ENCODE assay signal across 9 cellular contexts in the genomic region with DNA sequence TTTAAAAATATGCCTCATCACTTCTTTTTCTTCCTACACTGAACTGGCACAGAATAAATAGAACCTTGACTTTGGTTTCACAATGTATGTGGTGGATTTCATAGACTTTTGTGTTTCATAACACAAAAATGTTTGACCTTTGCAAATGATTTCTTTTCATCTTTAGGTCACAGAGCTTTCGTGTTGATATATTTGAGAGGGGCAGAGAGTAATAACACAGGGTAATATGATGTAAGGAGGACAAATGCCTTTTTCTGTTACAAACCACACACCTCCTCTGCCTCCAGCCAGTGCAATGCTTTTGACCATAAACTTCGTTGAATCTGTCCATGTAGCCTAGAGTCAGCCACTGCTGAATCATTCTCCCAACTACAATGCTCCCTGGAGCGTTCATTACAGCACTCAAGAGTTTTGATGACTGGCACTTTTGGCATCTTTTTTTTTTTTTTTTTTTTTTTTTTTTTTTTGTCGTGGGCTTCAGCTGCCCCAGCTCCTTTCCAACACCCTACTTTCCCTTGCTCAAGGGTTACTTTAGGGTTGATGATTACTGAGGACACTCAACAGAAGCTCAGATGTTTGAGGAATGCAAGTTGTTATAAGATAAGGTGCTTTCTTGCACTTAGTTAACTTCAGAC. TPM values are rescaled to one million over a fixed set of nuclear protein-coding genes. Genes with fewer than 3 reads are reported as not detected.
A peak's percentile ranks its signal among the peaks of the same experiment; 100 is the strongest.
DNase-seq lines count a peak whose midpoint lies in the region; ATAC-seq, FAIRE-seq and TF ChIP-seq lines count a peak whose summit lies in the region.
"Had no signal": no experiment of that assay in that cellular context is flagged by ENCODE, and none has a peak within 500 bp of the region (broad histone marks: within the 10 kb centered on the region; RNA-seq: fewer than 3 reads in every experiment).

No MANE protein-coding gene starts in this region.

- H3K27ac ChIP-seq in HepG2 (ENCODE audit: extremely low read length, insufficient read depth, low read length) (peak overlapping the region; percentile 34), H9 (ENCODE audit: insufficient read length, low read depth, low read length) (no peak overlapping the region)

- no peak overlapping the region for H3K23ac ChIP-seq in H9 (ENCODE audit: insufficient read length, low read depth, low read length)

- H3K36me3 ChIP-seq in Loucy (ENCODE audit: insufficient read depth, low read length) (no peaks in the 10 kb centered on the region), HepG2 (replicated peaks in 1 of 2; ENCODE audit: control insufficient read depth in 1 of 2, insufficient read depth in 2 of 2, low read length in 2 of 2) (no peaks in the 10 kb centered on the region)

- ATAC-seq in HepG2: peak; percentile 98
- no peak for ATAC-seq in HG03342 (IDR thresholded peaks at IDR 0.05; ENCODE audit: unreplicated experiment)

- H3K79me2 ChIP-seq in Loucy (ENCODE audit: insufficient read depth, low read length) (no peaks in the 10 kb centered on the region), HepG2 (ENCODE audit: insufficient read depth, low read length) (no peaks in the 10 kb centered on the region), H9 (ENCODE audit: insufficient read depth, low read length) (no peaks in the 10 kb centered on the region)

- in situ Hi-C loops in HepG2 (cut with HindIII; ENCODE audit: extremely low pct_ligation_motif_present, low pct_unique_long_range_greater_than_20kb): no loop called here

- peak; percentile 73 for FAIRE-seq in HepG2 (lab: Jason Lieb, UNC)

- BruUV-seq in HepG2 (replicated peaks; lab: Mats Ljungman, UMichigan): no TSS peak

- H4K8ac ChIP-seq in H9 (replicated peaks; ENCODE audit: insufficient read length, low read depth, low read length): no peak overlapping the region

- no peak overlapping the region for H3K4ac ChIP-seq in H9 (ENCODE audit: low read depth, low read length)

- H2BK5ac ChIP-seq in H9 (ENCODE audit: insufficient read length, low read length): no peak overlapping the region

- no peak overlapping the region for H3K18ac ChIP-seq in H9 (ENCODE audit: insufficient read length, low read depth, low read length)

- no peak overlapping the region for H3K14ac ChIP-seq in H9 (ENCODE audit: insufficient read depth, low read length)

- no peaks in the 10 kb centered on the region for H3K36me3 Mint-ChIP-seq in H9 (ENCODE audit: insufficient read depth in 1 of 3, low read depth in 3 of 3)

- H4K20me1 ChIP-seq in Loucy (ENCODE audit: insufficient read depth, low read length, poor library complexity, severe bottlenecking) (no peaks in the 10 kb centered on the region), HepG2 (ENCODE audit: insufficient read depth, low read length) (no peaks in the 10 kb centered on the region), H9 (ENCODE audit: control insufficient read depth, insufficient read depth, insufficient read length) (no peaks in the 10 kb centered on the region)

- POLR2A ChIA-PET in HepG2 (lab: Yijun Ruan, JAX): interaction anchor here (0.6 to 1.9 kb wide), 12 partner anchors 9 to 488 kb away, joined by 3 to 12 read pairs (median 4); a partner anchor contains a TSS

- H2BK12ac ChIP-seq in H9 (ENCODE audit: insufficient read length, low read depth, low read length): no peak overlapping the region

- H3K56ac ChIP-seq in H9 (ENCODE audit: insufficient read length, low read depth, low read length): no peak overlapping the region

- H3T11ph ChIP-seq in H9 (ENCODE audit: low read length): no peak overlapping the region

- H3K4me3 ChIP-seq in AG10803 (ENCODE audit: low read length): no peak overlapping the region
- peak overlapping the region; percentile 9 for H3K4me3 ChIP-seq in Loucy (ENCODE audit: low read length, poor library complexity, severe bottlenecking)
- no peak overlapping the region; a peak in 1 of 6 replicates for H3K4me3 ChIP-seq in HepG2 (replicated peaks in 1 of 3; ENCODE audit: insufficient read depth in 1 of 3, low read depth in 2 of 3, low read length in 3 of 3)

- H3K4me1 Mint-ChIP-seq in H9: no peaks in the 10 kb centered on the region

- no peaks in the 10 kb centered on the region for H3K23me2 ChIP-seq in H9 (ENCODE audit: insufficient read length, low read depth, low read length, poor library complexity, severe bottlenecking)

- no peaks in the 10 kb centered on the region for H3K27me3 ChIP-seq in Loucy (ENCODE audit: insufficient read depth, low read length, poor library complexity, severe bottlenecking)
- no peaks in the 10 kb centered on the region for H3K27me3 ChIP-seq in HepG2 (ENCODE audit: control insufficient read depth in 1 of 2, insufficient read depth in 2 of 2, low read length in 2 of 2)
- H3K27me3 ChIP-seq in H9 (ENCODE audit: insufficient read depth, low read length): no peaks in the 10 kb centered on the region

- TF ChIP-seq EP300 in HepG2 (IDR thresholded peaks at IDR 0.05; ENCODE audit: low read depth in 2 of 2, low read length in 2 of 2) (peak; percentile 43 to 94), HepG2 (CRISPR knock-in tag; IDR thresholded peaks at IDR 0.05; ENCODE audit: borderline replicate concordance) (peak; percentile 84)

- H3F3A ChIP-seq in Loucy (ENCODE audit: low read depth): peaks cover 21% of the 10 kb centered on the region; the same call in 1 of the 2 replicates

- H3K4me1 ChIP-seq in Loucy (ENCODE audit: insufficient read depth, low read length, poor library complexity, severe bottlenecking) (peaks cover 88% of the 10 kb centered on the region), HepG2 (ENCODE audit: insufficient read depth, low read length) (peaks cover 36% of the 10 kb centered on the region), H9 (ENCODE audit: insufficient read depth, low read length) (no peaks in the 10 kb centered on the region)

- H3K9me2 ChIP-seq in Loucy (replicated peaks; ENCODE audit: low read depth, low read length): no peaks in the 10 kb centered on the region

- DNase-seq in AG10803 (ENCODE audit: low read depth) (peak; percentile 96), amniotic stem cell (lab: John Stamatoyannopoulos, UW) (peak; percentile 67), HepG2 (ENCODE audit: low spot score) (peak; percentile 94), NAMALWA (ENCODE audit: low spot score) (no peak), occipital lobe (lab: John Stamatoyannopoulos, UW) (no peak), H9 (no peak)
- DNase-seq: activated gamma-delta T cell had no signal

- intact Hi-C loops in HepG2 (cut with micrococcal nuclease; ENCODE audit: unreplicated experiment): loop anchor here (1.0 kb wide), 1 partner anchor 47 kb away; no protein-coding TSS in a partner anchor

- no peak overlapping the region for H4K91ac ChIP-seq in H9 (ENCODE audit: insufficient read length, low read depth, low read length)

- H2BK15ac ChIP-seq in H9 (ENCODE audit: low read depth, low read length): no peak overlapping the region

- H3K4me2 ChIP-seq in Loucy (ENCODE audit: low read depth, low read length, poor library complexity, severe bottlenecking): peak overlapping the region; percentile 63
- peak overlapping the region; percentile 56 for H3K4me2 ChIP-seq in HepG2 (ENCODE audit: low read depth, low read length)
- no peak overlapping the region for H3K4me2 ChIP-seq in H9 (ENCODE audit: insufficient read depth, insufficient read length, low read length)

- no peak overlapping the region for H2BK120ac ChIP-seq in H9 (ENCODE audit: low read depth, low read length, poor library complexity, severe bottlenecking)

- H3K79me1 ChIP-seq in H9 (ENCODE audit: insufficient read depth, low read depth, low read length, poor library complexity, severe bottlenecking): no peaks in the 10 kb centered on the region

- H3K27ac Mint-ChIP-seq in H9: no peak overlapping the region

- no peak for TF ChIP-seq RAD21 in HepG2 (CRISPR knock-in tag; IDR thresholded peaks at IDR 0.05)

- TF ChIP-seq CTCF in AG10803 (conservative IDR thresholded peaks at IDR 0.05; ENCODE audit: low read length) (no peak), Loucy (conservative IDR thresholded peaks at IDR 0.05; ENCODE audit: low read length) (no peak), HepG2 (CRISPR knock-in tag; IDR thresholded peaks at IDR 0.05) (no peak), H9 (conservative IDR thresholded peaks at IDR 0.05) (no peak)

- no peak for TF ChIP-seq POLR2A in HepG2 (IDR thresholded peaks at IDR 0.05; ENCODE audit: insufficient read depth in 1 of 2, low read depth in 2 of 2, low read length in 2 of 2)

- CTCF ChIA-PET in HepG2 (lab: Yijun Ruan, JAX; ENCODE audit: low intra/inter-chr PET ratio, low total read pairs): no interaction called here

- no peak overlapping the region for H3K4me3 Mint-ChIP-seq in H9

- 0% methylated on average over 4 of the region's 4 CpGs for WGBS in HepG2 (ENCODE audit: low lambda C conversion rate)
- no CpG with 5 or more reads among the region's 4 CpGs for WGBS in H9 (ENCODE audit: extremely low coverage, insufficient read length, low lambda C conversion rate)

- peak overlapping the region; percentile 69 for H3K9ac ChIP-seq in Loucy (ENCODE audit: low read depth, low read length, poor library complexity, severe bottlenecking)
- no peak overlapping the region for H3K9ac ChIP-seq in HepG2 (ENCODE audit: insufficient read depth, low read depth, low read length)
- no peak overlapping the region for H3K9ac ChIP-seq in H9 (ENCODE audit: extremely low read depth, insufficient read length, low read length)

- no peaks in the 10 kb centered on the region for H3K9me3 ChIP-seq in Loucy (ENCODE audit: insufficient read depth, low read depth, low read length)
- no peaks in the 10 kb centered on the region for H3K9me3 ChIP-seq in HepG2 (ENCODE audit: low read length)
- no peaks in the 10 kb centered on the region for H3K9me3 ChIP-seq in H9 (ENCODE audit: control insufficient read depth, low read depth, low read length)

- H3K27me3 Mint-ChIP-seq in H9 (ENCODE audit: low read depth): peaks cover 1% of the 10 kb centered on the region; the same call in 1 of the 2 replicates

- H2AK5ac ChIP-seq in H9 (ENCODE audit: insufficient read length, low read length): no peak overlapping the region

- no peak overlapping the region for H2AFZ ChIP-seq in Loucy (ENCODE audit: low read length)
- no peak overlapping the region for H2AFZ ChIP-seq in HepG2 (ENCODE audit: low read length)
- no peak overlapping the region for H2AFZ ChIP-seq in H9 (ENCODE audit: low read length)

- no peak overlapping the region for H2BK20ac ChIP-seq in H9 (ENCODE audit: low read depth, low read length, poor library complexity, severe bottlenecking)

- no peaks in the 10 kb centered on the region for H3K9me3 Mint-ChIP-seq in H9

- no peak overlapping the region for H4K5ac ChIP-seq in H9 (ENCODE audit: insufficient read length, low read depth, low read length)

RNA-seq across cellular contexts. Expression of a gene that starts 11.4 kb away (rescaled TPM):
- total RNA-seq in HepG2 (2016; rRNA removed; fragmentation: Illumina TruSeq; extraction: Trizol): 136 and 180 TPM in 2 replicates
- total RNA-seq in HepG2 (2016; cell fraction: cytosol; rRNA removed; fragmentation: Illumina TruSeq; extraction: Trizol; ENCODE audit: low read depth): 9.7 and 10.8 TPM in 2 replicates
- total RNA-seq in HepG2 (2016; cell fraction: insoluble cytoplasmic fraction; rRNA removed; fragmentation: Illumina TruSeq; extraction: Trizol): 129 and 184 TPM in 2 replicates
- total RNA-seq in HepG2 (2016; cell fraction: membrane; rRNA removed; fragmentation: Illumina TruSeq; extraction: Trizol): 22.3 and 26.9 TPM in 2 replicates
- 83.1 and 95.5 TPM in 2 replicates for total RNA-seq in HepG2 (2016; cell fraction: nucleus; rRNA removed; fragmentation: Illumina TruSeq; extraction: Trizol)
- polyA plus RNA-seq in HepG2 (2011; rRNA removed): 73.9 and 107 TPM in 2 replicates
- polyA plus RNA-seq in HepG2 (2011; cell fraction: cytosol; rRNA removed): 70.1 and 74.0 TPM in 2 replicates
- polyA plus RNA-seq in HepG2 (2011; cell fraction: nucleus; rRNA removed): 59.3 and 67.4 TPM in 2 replicates
- 33.8 and 46.3 TPM in 2 replicates for polyA plus RNA-seq in HepG2 (2012)
- 5.5 and 6.6 TPM in 2 replicates for polyA plus RNA-seq in HepG2 (2016; cell fraction: cytosol; fragmentation: Illumina TruSeq; extraction: Trizol; ENCODE audit: low read depth)
- 172 and 182 TPM in 2 replicates for polyA plus RNA-seq in HepG2 (2016; cell fraction: insoluble cytoplasmic fraction; fragmentation: Illumina TruSeq; extraction: Trizol; ENCODE audit: low read depth)
- 13.9 and 15.2 TPM in 2 replicates for polyA plus RNA-seq in HepG2 (2016; cell fraction: membrane; fragmentation: Illumina TruSeq; extraction: Trizol; ENCODE audit: low read depth)
- 118 and 119 TPM in 2 replicates for polyA plus RNA-seq in HepG2 (2016; cell fraction: nucleus; fragmentation: Illumina TruSeq; extraction: Trizol; ENCODE audit: insufficient read depth, low read depth)
- 63.3 and 108 TPM in 2 replicates for polyA minus RNA-seq in HepG2 (2011; rRNA and poly(A)+ RNA removed; ENCODE audit: low replicate concordance)
- 36.8 and 38.2 TPM in 2 replicates for polyA minus RNA-seq in HepG2 (2011; cell fraction: cytosol; rRNA and poly(A)+ RNA removed)
- polyA minus RNA-seq in HepG2 (2011; cell fraction: nucleus; rRNA and poly(A)+ RNA removed): 68.1 and 83.4 TPM in 2 replicates
- total RNA-seq in occipital lobe: 63.3 TPM
- 9.9 and 10.4 TPM in 2 replicates for total RNA-seq in H9 (2021)

Comparison
In these comparisons a context has a peak if more than half of its experiments do, and no peak if none do; other contexts are left out.
1. DNase-seq: peak in AG10803 (single experiment), amniotic stem cell (single experiment) and HepG2 (single experiment); none in NAMALWA (single experiment), occipital lobe (single experiment) and H9 (single experiment).